In genomic region chr7:2469460-2470203, GRCh38 we compare ENCODE assay signal across 1 cellular context.
TF ChIP-seq lines count a peak whose summit lies in the region.
"Not testable (repeated sequence)": the region's sequence is repeated elsewhere in the genome, so short reads cannot be mapped to it uniquely, and the experiment has no call there.

No MANE protein-coding gene starts in this region.

TF ChIP-seq in K562, 482 proteins besides CTCF, POLR2A, EP300 and RAD21:
- not testable (repeated sequence) for TF ChIP-seq CEBPG (CRISPR knock-in tag; IDR thresholded peaks at IDR 0.05)
- TF ChIP-seq CEBPG (tag; conservative IDR thresholded peaks at IDR 0.05 in 1 of 2, IDR thresholded peaks at IDR 0.05 in 1 of 2) (0 out of 4 replicates have a peak, but pooled peaks of 1 of the 2 experiments have one; percentile 19), ZNF512 (tag; IDR thresholded peaks at IDR 0.05) (peak; percentile 92), MTA1 (IDR thresholded peaks at IDR 0.05; ENCODE audit: borderline replicate concordance) (0 out of 2 replicates have a peak, but pooled peaks have one; percentile 52), OTX1 (CRISPR knock-in tag; IDR thresholded peaks at IDR 0.05) (peak; percentile 83), HBP1 (CRISPR knock-in tag; IDR thresholded peaks at IDR 0.05) (0 out of 2 replicates have a peak, but pooled peaks have one; percentile 68), CEBPB (tag; IDR thresholded peaks at IDR 0.05) (peak; percentile 52), MTA2 (IDR thresholded peaks at IDR 0.05; ENCODE audit: low read depth) (0 out of 2 replicates have a peak, but pooled peaks have one; percentile 25)
- TF ChIP-seq, protein P1, sequence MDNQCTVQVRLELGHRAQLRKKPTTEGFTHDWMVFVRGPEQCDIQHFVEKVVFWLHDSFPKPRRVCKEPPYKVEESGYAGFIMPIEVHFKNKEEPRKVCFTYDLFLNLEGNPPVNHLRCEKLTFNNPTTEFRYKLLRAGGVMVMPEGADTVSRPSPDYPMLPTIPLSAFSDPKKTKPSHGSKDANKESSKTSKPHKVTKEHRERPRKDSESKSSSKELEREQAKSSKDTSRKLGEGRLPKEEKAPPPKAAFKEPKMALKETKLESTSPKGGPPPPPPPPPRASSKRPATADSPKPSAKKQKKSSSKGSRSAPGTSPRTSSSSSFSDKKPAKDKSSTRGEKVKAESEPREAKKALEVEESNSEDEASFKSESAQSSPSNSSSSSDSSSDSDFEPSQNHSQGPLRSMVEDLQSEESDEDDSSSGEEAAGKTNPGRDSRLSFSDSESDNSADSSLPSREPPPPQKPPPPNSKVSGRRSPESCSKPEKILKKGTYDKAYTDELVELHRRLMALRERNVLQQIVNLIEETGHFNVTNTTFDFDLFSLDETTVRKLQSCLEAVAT (IDR thresholded peaks at IDR 0.05) = 0 out of 4 replicates have a peak, but pooled peaks of 1 of the 2 experiments have one; percentile 41
- TF ChIP-seq, protein P2, sequence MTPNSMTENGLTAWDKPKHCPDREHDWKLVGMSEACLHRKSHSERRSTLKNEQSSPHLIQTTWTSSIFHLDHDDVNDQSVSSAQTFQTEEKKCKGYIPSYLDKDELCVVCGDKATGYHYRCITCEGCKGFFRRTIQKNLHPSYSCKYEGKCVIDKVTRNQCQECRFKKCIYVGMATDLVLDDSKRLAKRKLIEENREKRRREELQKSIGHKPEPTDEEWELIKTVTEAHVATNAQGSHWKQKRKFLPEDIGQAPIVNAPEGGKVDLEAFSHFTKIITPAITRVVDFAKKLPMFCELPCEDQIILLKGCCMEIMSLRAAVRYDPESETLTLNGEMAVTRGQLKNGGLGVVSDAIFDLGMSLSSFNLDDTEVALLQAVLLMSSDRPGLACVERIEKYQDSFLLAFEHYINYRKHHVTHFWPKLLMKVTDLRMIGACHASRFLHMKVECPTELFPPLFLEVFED (CRISPR knock-in tag; conservative IDR thresholded peaks at IDR 0.05) = peak; percentile 83; the same call in 1 of the 2 replicates
